In the genomic region with DNA sequence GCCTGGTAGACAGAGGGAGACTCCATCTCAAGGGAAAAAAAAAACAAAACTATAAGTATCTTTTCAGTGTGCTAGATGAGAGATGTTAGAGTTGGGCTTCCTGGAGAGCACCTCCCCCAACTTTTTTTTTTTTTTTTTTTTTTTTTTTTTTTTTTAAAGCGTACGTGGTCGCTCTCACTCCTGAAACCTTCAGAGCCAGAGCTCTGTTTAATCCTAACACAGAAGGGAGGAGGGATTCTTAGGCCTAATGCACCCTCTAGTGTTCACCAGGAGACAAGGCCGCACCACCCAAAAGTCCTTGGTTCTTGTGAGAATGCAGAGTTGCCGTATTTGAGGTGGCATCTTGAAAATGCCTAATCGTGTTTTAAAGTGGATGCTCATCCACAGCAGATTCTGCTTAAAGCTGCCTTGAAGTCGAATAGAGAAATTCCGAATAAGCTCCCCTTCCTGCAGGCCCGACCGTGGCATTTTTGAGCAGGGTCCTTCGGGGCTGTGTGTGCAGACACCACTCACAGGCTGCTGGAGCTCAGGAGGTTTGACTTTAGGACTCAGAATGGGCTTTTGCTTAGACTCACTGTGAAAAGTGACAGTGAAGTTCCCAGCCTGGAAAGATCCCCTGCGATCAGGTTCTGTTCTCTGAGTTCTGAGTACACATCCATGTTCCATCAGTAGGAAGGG, we compare ENCODE assay signal across 7 cellular contexts.
DNase-seq lines count a peak whose midpoint lies in the region; ATAC-seq and TF ChIP-seq lines count a peak whose summit lies in the region.

No MANE protein-coding gene starts in this region.

- no peaks in the 10 kb centered on the region for H3K9me3 ChIP-seq in thoracic aorta

- H3K36me3 ChIP-seq in GM06990 (ENCODE audit: control insufficient read depth, insufficient read depth, low read length), result no peaks in the 10 kb centered on the region
- H3K36me3 ChIP-seq in thoracic aorta, result no peaks in the 10 kb centered on the region

- H3K27me3 Mint-ChIP-seq in activated CD4-positive, alpha-beta memory T cell treated with anti-CD3 and anti-CD28 coated beads for 36 hours, result peaks cover 10% of the 10 kb centered on the region

- H3K9me3 Mint-ChIP-seq in activated CD4-positive, alpha-beta memory T cell treated with anti-CD3 and anti-CD28 coated beads for 36 hours, result no peaks in the 10 kb centered on the region

- POLR2A ChIA-PET in activated CD4-positive, alpha-beta memory T cell treated with anti-CD3 and anti-CD28 coated beads for 36 hours (lab: Charles Lee), result no interaction called here

- no peaks in the 10 kb centered on the region for H3K27me3 ChIP-seq in GM06990 (replicated peaks; ENCODE audit: control insufficient read depth, insufficient read depth, low read length)
- H3K27me3 ChIP-seq in thoracic aorta (replicated peaks; ENCODE audit: insufficient read depth), result no peaks in the 10 kb centered on the region

- no peak overlapping the region for H3K27ac ChIP-seq in thoracic aorta

- TF ChIP-seq CTCF in GM06990 (IDR thresholded peaks at IDR 0.05; ENCODE audit: insufficient read depth, low read length, poor library complexity, severe bottlenecking) (peak; percentile 87), thoracic aorta (IDR thresholded peaks at IDR 0.05) (peak; percentile 66)

- H3K27ac Mint-ChIP-seq in activated CD4-positive, alpha-beta memory T cell treated with anti-CD3 and anti-CD28 coated beads for 36 hours, result no peak overlapping the region

- CTCF ChIA-PET in activated CD4-positive, alpha-beta memory T cell treated with anti-CD3 and anti-CD28 coated beads for 36 hours (lab: Charles Lee), result interaction anchor here (0.6 to 2.7 kb wide), 23 partner anchors 9 to 1926 kb away, joined by 3 to 41 read pairs (median 4); no protein-coding TSS in a partner anchor

- no peak for DNase-seq in GM06990 (ENCODE audit: extremely low read depth, insufficient read length)
- DNase-seq in NCI-H460 (ENCODE audit: extremely low read depth, low read depth), result peak; percentile 77
- peak; percentile 64 for DNase-seq in activated CD4-positive, alpha-beta memory T cell treated with anti-CD3 and anti-CD28 coated beads for 36 hours
- peak; percentile 86 for DNase-seq in myocyte (ENCODE audit: low read depth)
- DNase-seq in thoracic aorta (ENCODE audit: low spot score), result no peak

- H3K4me3 ChIP-seq in GM06990 (replicated peaks; ENCODE audit: low read depth, low read length), result no peak overlapping the region
- H3K4me3 ChIP-seq in thoracic aorta, result no peak overlapping the region

- H3K4me3 Mint-ChIP-seq in activated CD4-positive, alpha-beta memory T cell treated with anti-CD3 and anti-CD28 coated beads for 36 hours, result no peak overlapping the region

- H3K36me3 Mint-ChIP-seq in activated CD4-positive, alpha-beta memory T cell treated with anti-CD3 and anti-CD28 coated beads for 36 hours, result no peaks in the 10 kb centered on the region

- ATAC-seq in HG03135 (IDR thresholded peaks at IDR 0.05; ENCODE audit: unreplicated experiment), result peak; percentile 74
- ATAC-seq in esophagus mucosa, result peak; percentile 88
- ATAC-seq in thoracic aorta (ENCODE audit: insufficient number of reproducible peaks, low FRiP score, low read depth), result peak; percentile 88

- no peaks in the 10 kb centered on the region for H3K4me1 Mint-ChIP-seq in activated CD4-positive, alpha-beta memory T cell treated with anti-CD3 and anti-CD28 coated beads for 36 hours (ENCODE audit: low read depth)

- H3K4me1 ChIP-seq in thoracic aorta (ENCODE audit: control insufficient read depth in 1 of 2, low read depth in 2 of 2), result peaks cover 0 to 4% of the 10 kb centered on the region in 2 donors

- intact Hi-C loops in activated CD4-positive, alpha-beta memory T cell treated with anti-CD3 and anti-CD28 coated beads for 36 hours (cut with micrococcal nuclease), result loop anchor here (1.0 to 10.0 kb wide), 2 partner anchors 151 to 1192 kb away; no protein-coding TSS in a partner anchor

Comparison
In these comparisons a context has a peak if more than half of its experiments do, and no peak if none do; other contexts are left out.
1. DNase-seq: peak in NCI-H460 (single experiment), activated CD4-positive, alpha-beta memory T cell treated with anti-CD3 and anti-CD28 coated beads for 36 hours (single experiment) and myocyte (single experiment); none in GM06990 (single experiment) and thoracic aorta (single experiment).
2. Peak in every context shown above with its lines, with median percentiles within 50 percentile points of each other: ATAC-seq.